In genomic region chr1:218336353-218336752, GRCh38 we compare ENCODE assay signal across 17 cellular contexts. TPM values are rescaled to one million over a fixed set of nuclear protein-coding genes. Genes with fewer than 3 reads are reported as not detected.
DNase-seq lines count a peak whose midpoint lies in the region; ATAC-seq and TF ChIP-seq lines count a peak whose summit lies in the region.
"Had no signal": no experiment of that assay in that cellular context is flagged by ENCODE, and none has a peak within 500 bp of the region (broad histone marks: within the 10 kb centered on the region; RNA-seq: fewer than 3 reads in every experiment).

No MANE protein-coding gene starts in this region.

- DNase-seq in EH (ENCODE audit: low read depth) (peak; percentile 22), NCI-H748 (lab: John Stamatoyannopoulos, UW; ENCODE audit: unreplicated experiment) (peak; percentile 71), islet precursor cell (peak; percentile 86), dorsolateral prefrontal cortex (no peak), Kasumi-1 (lab: John Stamatoyannopoulos, UW) (no peak), ascending aorta (ENCODE audit: low spot score in 2 of 2) (no peak), posterior vena cava (ENCODE audit: low spot score) (no peak)
- DNase-seq: activated CD4-positive, alpha-beta T cell treated with anti-CD3 and anti-CD28 coated beads for 4 hours; activated naive CD4-positive, alpha-beta T cell; aorta; kidney; NCI-H1092 treated with DMSO at 0.1 percent for 48 hours; right cardiac atrium; SIG-M5; stimulated activated CD4-positive, alpha-beta T cell treated with anti-CD3 and anti-CD28 coated beads, Interleukin-1b, Interleukin-23, amount 100 ng/mL, for 48 hours had no signal

- H3K4me3 ChIP-seq in dorsolateral prefrontal cortex (no peak overlapping the region), ascending aorta (no peak overlapping the region)
- H3K4me3 ChIP-seq: GM12878 had no signal

- H3K27me3 ChIP-seq in dorsolateral prefrontal cortex (no peaks in the 10 kb centered on the region), ascending aorta (no peaks in the 10 kb centered on the region)

- H3K9me3 ChIP-seq in ascending aorta = no peaks in the 10 kb centered on the region

- no peak for TF ChIP-seq CTCF in dorsolateral prefrontal cortex (IDR thresholded peaks at IDR 0.05 in 54 of 56, conservative IDR thresholded peaks at IDR 0.05 in 2 of 56; ENCODE audit: low read depth in 1 of 56, partially characterized antibody in 56 of 56)
- TF ChIP-seq CTCF in ascending aorta (IDR thresholded peaks at IDR 0.05) = no peak

- H3K4me1 ChIP-seq in ascending aorta = no peaks in the 10 kb centered on the region

- H3K27ac ChIP-seq in dorsolateral prefrontal cortex (no peak overlapping the region), ascending aorta (no peak overlapping the region)

- ATAC-seq in HG02678 (IDR thresholded peaks at IDR 0.05; ENCODE audit: unreplicated experiment) = peak; percentile 49
- ATAC-seq: GM12878, right cardiac atrium had no signal

- intact Hi-C loops in dorsolateral prefrontal cortex (cut with DNase I) (loop anchor here (10.0 kb wide), 2 partner anchors 1228 to 1328 kb away; no protein-coding TSS in a partner anchor), ascending aorta (cut with DNase I) (loop anchor here (2.0 to 10.0 kb wide), 3 partner anchors 184 to 1078 kb away; no protein-coding TSS in a partner anchor), posterior vena cava (cut with DNase I) (loop anchor here (5.0 to 10.0 kb wide), 2 partner anchors 956 to 1228 kb away; no protein-coding TSS in a partner anchor)

- H3K36me3 ChIP-seq in ascending aorta = no peaks in the 10 kb centered on the region

RNA-seq across cellular contexts. Expression of gene TGFB2, which starts 8.8 kb away (rescaled TPM):
- total RNA-seq in dorsolateral prefrontal cortex (10 to 100 TPM; 15.0 to 77.8 (median 33.8) TPM), ascending aorta (9.9 TPM), posterior vena cava (10 to 100 TPM in 1 of 2 donors, 1 to 10 TPM in 1; 10.0 to 17.2 TPM)

RNA-seq across cellular contexts. Expression of gene RRP15, which starts 51.3 kb away (rescaled TPM):
- total RNA-seq in dorsolateral prefrontal cortex (10 to 100 TPM in 108 of 120 experiments, 1 to 10 TPM in 12; 7.1 to 27.3 (median 14.8) TPM), ascending aorta (1.9 TPM), posterior vena cava (10 to 100 TPM; 25.8 to 26.4 TPM)

Comparison
In these comparisons a context has a peak if more than half of its experiments do, and no peak if none do; other contexts are left out.
1. DNase-seq: peak in EH (single experiment), NCI-H748 (single experiment) and islet precursor cell (single experiment); none in dorsolateral prefrontal cortex (0 of 10), Kasumi-1 (0 of 2), ascending aorta (0 of 2) and posterior vena cava (single experiment).